In the genomic region with DNA sequence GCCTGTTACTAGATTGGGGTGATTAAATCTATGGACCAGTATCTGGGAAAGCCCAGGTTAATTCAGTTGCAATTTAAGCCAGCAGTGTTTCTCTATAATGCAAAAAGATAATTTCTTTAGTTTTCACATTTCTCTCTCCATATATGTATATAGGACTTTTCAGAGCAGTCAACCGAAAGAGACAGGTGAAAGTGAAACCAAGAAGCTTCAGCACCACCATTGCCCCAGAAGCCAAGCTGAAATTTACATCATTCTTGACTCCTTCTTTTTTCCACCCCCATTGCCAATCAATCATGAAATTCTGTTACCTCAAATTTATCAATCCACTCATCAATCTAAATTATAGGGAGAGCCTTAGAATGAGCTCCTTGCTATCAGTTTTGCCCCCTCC, we compare ENCODE assay signal across 8 cellular contexts. TPM values are rescaled to one million over a fixed set of nuclear protein-coding genes. Genes with fewer than 3 reads are reported as not detected.
DNase-seq lines count a peak whose midpoint lies in the region; ATAC-seq, FAIRE-seq and TF ChIP-seq lines count a peak whose summit lies in the region.

No MANE protein-coding gene starts in this region.

- no peak overlapping the region for H2BK120ac ChIP-seq in H1 (replicated peaks; ENCODE audit: low read depth, low read length)

- H4K8ac ChIP-seq in H1 (ENCODE audit: extremely low read depth, insufficient read depth, low read length) = no peak overlapping the region

- no peak overlapping the region for H3K14ac ChIP-seq in H1 (ENCODE audit: insufficient read length)

- TF ChIP-seq POLR2A in H1 (IDR thresholded peaks at IDR 0.05; ENCODE audit: control extremely low read depth in 1 of 2, low read depth in 2 of 2, low read length in 2 of 2) = no peak

- H3K27me3 ChIP-seq in H1 (replicated peaks in 1 of 4; ENCODE audit: control insufficient read depth in 3 of 4, extremely low read depth in 1 of 4, insufficient read depth in 3 of 4, low read length in 3 of 4) = peaks cover 18 to 41% (median 37%) of the 10 kb centered on the region in 4 experiments
- H3K27me3 ChIP-seq in skeletal muscle satellite cell (ENCODE audit: control insufficient read depth, insufficient read depth, low read length) = peaks cover 57% of the 10 kb centered on the region

- peak overlapping the region in 2 of 4 experiments; percentile 46 to 63; a peak in 5 of 7 replicates for H3K9ac ChIP-seq in H1 (replicated peaks in 1 of 4; ENCODE audit: extremely low read depth in 1 of 4, low read depth in 3 of 4, low read length in 3 of 4)
- no peak overlapping the region for H3K9ac ChIP-seq in skeletal muscle satellite cell (ENCODE audit: low read depth, low read length)

- H3K23ac ChIP-seq in H1 (ENCODE audit: insufficient read length) = no peak overlapping the region

- H3K79me1 ChIP-seq in H1 (ENCODE audit: low read depth, low read length) = no peaks in the 10 kb centered on the region

- H3K4me1 ChIP-seq in H1 (replicated peaks in 1 of 4; ENCODE audit: control insufficient read depth in 3 of 4, insufficient read depth in 4 of 4, low read length in 3 of 4) (peaks cover 0 to 22% (median 13%) of the 10 kb centered on the region in 4 experiments; a peak in 6 of 7 replicates), skeletal muscle satellite cell (ENCODE audit: control insufficient read depth, insufficient read depth, low read length) (peaks cover 33% of the 10 kb centered on the region)

- TF ChIP-seq RAD21 in H1 (IDR thresholded peaks at IDR 0.05 in 1 of 2, conservative IDR thresholded peaks at IDR 0.05 in 1 of 2; ENCODE audit: low read depth in 2 of 2, low read length in 2 of 2) = no peak

- no peak overlapping the region for H2BK20ac ChIP-seq in H1 (ENCODE audit: low read length)

- H3K18ac ChIP-seq in H1 (ENCODE audit: extremely low read depth, low read length) = no peak overlapping the region

- H2AFZ ChIP-seq in H1 (ENCODE audit: low read length) = peak overlapping the region; percentile 28; the same call in 1 of the 2 replicates

- WGBS in H1 (ENCODE audit: extremely low coverage in 1 of 2, insufficient coverage in 1 of 2, insufficient read length in 1 of 2, insufficient replicate concordance in 2 of 2, low coverage in 1 of 2, low lambda C conversion rate in 2 of 2, missing lambda C conversion rate in 1 of 2), 2 experiments = 58% methylated on average over 1 of the region's 1 CpG; no CpG with 5 or more reads in 1 of the 2 experiments

- CTCF ChIA-PET in H1 (lab: Charles Lee; ENCODE audit: partially characterized antibody) = interaction anchor here (0.7 to 2.0 kb wide), 4 partner anchors 28 to 1455 kb away, joined by 3 to 5 read pairs (median 4); no protein-coding TSS in a partner anchor

- H4K5ac ChIP-seq in H1 (ENCODE audit: insufficient read length, low read depth, low read length) = no peak overlapping the region

- peak overlapping the region; percentile 29; the same call in 1 of the 2 replicates for H2BK12ac ChIP-seq in H1 (ENCODE audit: low read depth, low read length)

- TF ChIP-seq CTCF in H1 (IDR thresholded peaks at IDR 0.05; ENCODE audit: control extremely low read depth in 1 of 3, insufficient read depth in 1 of 3, low read depth in 1 of 3, low read length in 3 of 3) = no peak

- no peaks in the 10 kb centered on the region for H3K79me2 ChIP-seq in H1 (ENCODE audit: control insufficient read depth in 1 of 2, insufficient read depth in 2 of 2, low read length in 2 of 2)

- no peak overlapping the region for H2AK5ac ChIP-seq in H1 (ENCODE audit: low read depth, low read length)

- DNase-seq in H1 (ENCODE audit: low read depth in 1 of 2, low spot score in 2 of 2) (no peak), islet precursor cell (no peak), NCI-H1694 (lab: John Stamatoyannopoulos, UW) (no peak)
- DNase-seq in activated CD4-positive, CD25-positive, alpha-beta regulatory T cell (lab: John Stamatoyannopoulos, UW) = no peak

- H3K4me2 ChIP-seq in H1 (ENCODE audit: insufficient read depth in 1 of 2, low read depth in 2 of 2, low read length in 2 of 2) (peak overlapping the region; percentile 98), skeletal muscle satellite cell (ENCODE audit: low read length) (peak overlapping the region; percentile 88)

- H3K4me3 ChIP-seq in GM08714 (ENCODE audit: low read length) (peak overlapping the region; percentile 72; the same call in 1 of the 2 replicates), H1 (ENCODE audit: extremely low read depth in 1 of 4, insufficient read depth in 2 of 4, low read depth in 3 of 4, low read length in 4 of 4) (peak overlapping the region; percentile 42 to 65 (median 53); a peak in 7 of 8 replicates), skeletal muscle satellite cell (ENCODE audit: low read length) (peak overlapping the region; percentile 71)

- H3K36me3 ChIP-seq in KOPT-K1 (ENCODE audit: insufficient read depth, low read length) (no peaks in the 10 kb centered on the region), H1 (ENCODE audit: control insufficient read depth in 2 of 4, insufficient read depth in 4 of 4, low read length in 3 of 4) (no peaks in the 10 kb centered on the region), skeletal muscle satellite cell (ENCODE audit: insufficient read depth, low read length) (no peaks in the 10 kb centered on the region)

- no peak overlapping the region for H4K91ac ChIP-seq in H1 (replicated peaks; ENCODE audit: insufficient read length, low read length)

- POLR2A ChIA-PET in H1 (lab: Charles Lee; ENCODE audit: partially characterized antibody) = interaction anchor here (0.7 to 2.0 kb wide), 6 partner anchors 9 to 1291 kb away, joined by 3 to 5 read pairs (median 4); a partner anchor contains a TSS

- no peak overlapping the region for H3K4ac ChIP-seq in H1 (replicated peaks; ENCODE audit: insufficient read length, low read depth, low read length)

- H3K9me3 ChIP-seq in KOPT-K1 (ENCODE audit: insufficient read depth, low read length, poor library complexity, severe bottlenecking) = no peaks in the 10 kb centered on the region
- H3K9me3 ChIP-seq in H1 (ENCODE audit: insufficient read depth in 2 of 2, low read depth in 1 of 2, low read length in 1 of 2) = no peaks in the 10 kb centered on the region
- no peaks in the 10 kb centered on the region for H3K9me3 ChIP-seq in skeletal muscle satellite cell (replicated peaks; ENCODE audit: low read length)

- peak; percentile 59 for ATAC-seq in GM21447 (IDR thresholded peaks at IDR 0.05; ENCODE audit: unreplicated experiment)

- no peak for TF ChIP-seq EP300 in H1 (IDR thresholded peaks at IDR 0.05; ENCODE audit: borderline replicate concordance in 1 of 2, low read depth in 2 of 2, low read length in 2 of 2)

- H3K56ac ChIP-seq in H1 (replicated peaks; ENCODE audit: insufficient read length, low read depth, low read length) = no peak overlapping the region

- peaks cover 0 to 4% of the 10 kb centered on the region in 2 experiments for H4K20me1 ChIP-seq in H1 (replicated peaks in 1 of 2; ENCODE audit: control insufficient read depth in 1 of 2, insufficient read depth in 2 of 2, low read length in 2 of 2)

- no peak overlapping the region for H2BK5ac ChIP-seq in H1 (ENCODE audit: low read depth, low read length)

- H2BK15ac ChIP-seq in H1 (ENCODE audit: low read length) = no peak overlapping the region

- no peak for FAIRE-seq in H1 (lab: Jason Lieb, UNC)

- H3K27ac ChIP-seq in KOPT-K1 (ENCODE audit: low read depth, low read length, poor library complexity, severe bottlenecking) (peak overlapping the region; percentile 5), H1 (ENCODE audit: low read depth, low read length) (0 out of 2 replicates have a peak overlapping the region, but pooled peaks have one; percentile 4)

- H3K23me2 ChIP-seq in H1 (ENCODE audit: low read depth, low read length) = peaks cover 35% of the 10 kb centered on the region

TF ChIP-seq in H1, 55 proteins besides CTCF, POLR2A, EP300 and RAD21:
- no peak for TF ChIP-seq POU5F1 (IDR thresholded peaks at IDR 0.05; ENCODE audit: low read depth, low read length)
- TF ChIP-seq ASH2L (IDR thresholded peaks at IDR 0.05; ENCODE audit: low read length) = no peak
- TF ChIP-seq, protein P1, sequence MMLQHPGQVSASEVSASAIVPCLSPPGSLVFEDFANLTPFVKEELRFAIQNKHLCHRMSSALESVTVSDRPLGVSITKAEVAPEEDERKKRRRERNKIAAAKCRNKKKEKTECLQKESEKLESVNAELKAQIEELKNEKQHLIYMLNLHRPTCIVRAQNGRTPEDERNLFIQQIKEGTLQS (IDR thresholded peaks at IDR 0.05; ENCODE audit: insufficient read depth, low read depth, low read length) = no peak

RNA-seq across cellular contexts. Expression of a gene that starts 2.8 kb away (rescaled TPM):
- 2.4 and 2.9 TPM in 2 replicates for total RNA-seq in H1 (2021; fragmentation: NEBNext Ultra II Directional; extraction: Animal tissue kit (Norgen Biotek cat#: 25700))
- 2.0 and 2.5 TPM in 2 replicates for polyA plus RNA-seq in H1 (2011; rRNA removed)
- 2.8 TPM for polyA plus RNA-seq in H1 (2011; cell fraction: cytosol; rRNA removed)
- 7.1 TPM for polyA plus RNA-seq in H1 (2011; cell fraction: nucleus; rRNA removed)
- polyA plus RNA-seq in H1 (2012, experiment 1 of 2) = 1.7 to 2.5 TPM (median 2.2 TPM) in 4 replicates
- polyA plus RNA-seq in H1 (2012, experiment 2 of 2) = 0.07 TPM
- 0.65 TPM for polyA plus RNA-seq in H1 (2013, experiment 1 of 2)
- polyA plus RNA-seq in H1 (2013, experiment 2 of 2) = 0.53 TPM
- 9.5 and 12.6 TPM in 2 replicates for polyA minus RNA-seq in H1 (2011; rRNA and poly(A)+ RNA removed)
- polyA minus RNA-seq in H1 (2011; cell fraction: cytosol; rRNA and poly(A)+ RNA removed) = 5.4 TPM
- 11.8 TPM for polyA minus RNA-seq in H1 (2011; cell fraction: nucleus; rRNA and poly(A)+ RNA removed)
- not detected in 2 replicates for total RNA-seq in skeletal muscle satellite cell (2012; rRNA removed)
